Comparison of ENCODE assay signal across 24 cellular contexts in the genomic region with DNA sequence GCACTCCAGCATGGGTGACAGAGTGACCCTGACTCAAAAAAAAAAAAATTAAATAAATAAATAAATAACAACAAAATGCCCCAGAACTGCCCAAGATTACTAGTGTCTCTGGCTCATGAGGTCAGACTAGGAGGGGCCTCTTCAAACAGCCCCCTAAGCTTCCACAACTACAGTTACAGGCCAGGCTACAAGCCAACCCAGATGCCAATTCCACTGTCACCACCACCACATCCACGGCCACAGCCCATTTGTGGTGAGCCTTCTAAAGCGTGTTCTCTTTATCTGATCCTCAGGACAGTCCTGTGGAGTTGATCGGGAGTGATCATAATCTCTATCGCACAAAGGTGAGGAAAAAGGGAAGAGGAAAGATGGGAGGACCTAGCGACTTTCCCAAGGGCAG. TPM values are rescaled to one million over a fixed set of nuclear protein-coding genes. Genes with fewer than 3 reads are reported as not detected.
A peak's percentile ranks its signal among the peaks of the same experiment; 100 is the strongest.
DNase-seq lines count a peak whose midpoint lies in the region; ATAC-seq, FAIRE-seq and TF ChIP-seq lines count a peak whose summit lies in the region.
"Had no signal": no experiment of that assay in that cellular context is flagged by ENCODE, and none has a peak within 500 bp of the region (broad histone marks: within the 10 kb centered on the region; RNA-seq: fewer than 3 reads in every experiment).

No MANE protein-coding gene starts in this region.

- 96% methylated on average over 5 of the region's 5 CpGs for WGBS in A549 (ENCODE audit: missing lambda C conversion rate)

- CTCF ChIA-PET in A549 (lab: Yijun Ruan, JAX): interaction anchor here (0.9 to 2.3 kb wide), 5 partner anchors 8 to 90 kb away, joined by 3 to 7 read pairs (median 3); no protein-coding TSS in a partner anchor

- no peaks in the 10 kb centered on the region for H4K20me1 ChIP-seq in neural progenitor cell (ENCODE audit: low read depth)

- no peak for TF ChIP-seq CTCF in A549 (IDR thresholded peaks at IDR 0.05)
- no peak for TF ChIP-seq CTCF in chondrocyte (IDR thresholded peaks at IDR 0.05)
- no peak for TF ChIP-seq CTCF in neural progenitor cell (IDR thresholded peaks at IDR 0.05)

- DNase-seq in A549 (ENCODE audit: low read depth in 1 of 2, low spot score in 1 of 2) (no peak), MV-4-11 (lab: John Stamatoyannopoulos, UW) (peak; percentile 7), chondrocyte (ENCODE audit: low spot score) (no peak), neural progenitor cell (ENCODE audit: low spot score) (no peak), immature natural killer cell (no peak), ecto neural progenitor cell (ENCODE audit: low spot score) (no peak)
- DNase-seq in activated T-cell treated with anti-CD3 and anti-CD28 coated beads, Interleukin-2, amount 50 U/mL, for 48 hours: no peak
- DNase-seq: AML-193; Calu3; CD4-positive, CD25-positive, alpha-beta regulatory T cell; DMS79 treated with DMSO at 0.1 percent for 48 hours; GDM1; KBM-7; NCI-H1092 treated with DMSO at 0.1 percent for 48 hours; NCI-H1694 treated with DMSO at 0.1 percent for 48 hours; NCI-H2171; NCI-H446 treated with DMSO at 0.1 percent for 48 hours; NCI-H748 treated with DMSO at 0.1 percent for 48 hours; PC-9; SHP77 treated with DMSO at 0.1 percent for 48 hours had no signal

- no peak for TF ChIP-seq EP300 in A549 (IDR thresholded peaks at IDR 0.05)

- H3K36me3 ChIP-seq in neural progenitor cell: no peaks in the 10 kb centered on the region

- no peaks in the 10 kb centered on the region for H3K27me3 ChIP-seq in neural progenitor cell

- no peaks in the 10 kb centered on the region for H3K79me2 ChIP-seq in neural progenitor cell (ENCODE audit: low read depth)

- TF ChIP-seq RAD21 in A549 (conservative IDR thresholded peaks at IDR 0.05 in 1 of 2, IDR thresholded peaks at IDR 0.05 in 1 of 2): no peak

- peaks cover 2% of the 10 kb centered on the region for H3F3A ChIP-seq in neural progenitor cell (ENCODE audit: low read depth)

- FAIRE-seq in A549 (lab: Jason Lieb, UNC): no peak
- FAIRE-seq: A204.1, GM12892 had no signal

- H3K27me3 Mint-ChIP-seq in chondrocyte (ENCODE audit: low read depth) (no peaks in the 10 kb centered on the region), neural progenitor cell (ENCODE audit: insufficient read depth, low read depth) (no peaks in the 10 kb centered on the region), immature natural killer cell (ENCODE audit: low read depth in 3 of 3) (no peaks in the 10 kb centered on the region)

- POLR2A ChIA-PET in A549 (lab: Yijun Ruan, JAX): no interaction called here

- peak overlapping the region; percentile 83 to 92 for H3K27ac ChIP-seq in A549
- no peak overlapping the region for H3K27ac ChIP-seq in neural progenitor cell
- H3K27ac ChIP-seq: PC-9 had no signal

- H3K4me3 ChIP-seq in A549 (no peak overlapping the region), neural progenitor cell (no peak overlapping the region)
- H3K4me3 ChIP-seq: GM23338, PC-9 had no signal

- no peak overlapping the region for H2AFZ ChIP-seq in neural progenitor cell (replicated peaks)
- H2AFZ ChIP-seq: GM23338, PC-9 had no signal

- H3K36me3 Mint-ChIP-seq in chondrocyte (ENCODE audit: low read depth) (peaks cover 56% of the 10 kb centered on the region), neural progenitor cell (no peaks in the 10 kb centered on the region), immature natural killer cell (peaks cover 0 to 8% (median 6%) of the 10 kb centered on the region in 3 donors)
- H3K36me3 Mint-ChIP-seq: CD4-positive, CD25-positive, alpha-beta regulatory T cell had no signal

- no peak for TF ChIP-seq POLR2A in A549 (IDR thresholded peaks at IDR 0.05; ENCODE audit: low read length)

- H3K9me3 ChIP-seq in A549: no peaks in the 10 kb centered on the region
- no peaks in the 10 kb centered on the region for H3K9me3 ChIP-seq in neural progenitor cell (ENCODE audit: low read depth)

- H3K27ac Mint-ChIP-seq in chondrocyte (ENCODE audit: unreplicated experiment) (peak overlapping the region; percentile 94), neural progenitor cell (peak overlapping the region; percentile 78), immature natural killer cell (no peak overlapping the region)
- H3K27ac Mint-ChIP-seq: CD4-positive, CD25-positive, alpha-beta regulatory T cell; GM23338 had no signal

- no peaks in the 10 kb centered on the region for H3K9me3 Mint-ChIP-seq in chondrocyte (ENCODE audit: low read depth)
- H3K9me3 Mint-ChIP-seq in neural progenitor cell: peaks cover 6% of the 10 kb centered on the region
- no peaks in the 10 kb centered on the region for H3K9me3 Mint-ChIP-seq in immature natural killer cell
- H3K9me3 Mint-ChIP-seq: GM23338 had no signal

- H3K4me3 Mint-ChIP-seq in chondrocyte (ENCODE audit: unreplicated experiment): no peak overlapping the region
- H3K4me3 Mint-ChIP-seq in neural progenitor cell: no peak overlapping the region
- H3K4me3 Mint-ChIP-seq in immature natural killer cell: peak overlapping the region in 1 of 5 donors; percentile 5
- H3K4me3 Mint-ChIP-seq: CD4-positive, CD25-positive, alpha-beta regulatory T cell; GM23338 had no signal

- ATAC-seq in A549 (no peak), HG02763 (IDR thresholded peaks at IDR 0.05; ENCODE audit: unreplicated experiment) (no peak)
- ATAC-seq: GM23338 had no signal

- H3K9ac ChIP-seq in neural progenitor cell: no peak overlapping the region

- no peak overlapping the region for H3K4me2 ChIP-seq in A549
- H3K4me2 ChIP-seq in neural progenitor cell: no peak overlapping the region
- H3K4me2 ChIP-seq: GM23338, PC-9 had no signal

- H3K4me1 Mint-ChIP-seq in chondrocyte (ENCODE audit: low read depth): peaks cover 96% of the 10 kb centered on the region
- peaks cover 43% of the 10 kb centered on the region for H3K4me1 Mint-ChIP-seq in neural progenitor cell
- peaks cover 53 to 74% of the 10 kb centered on the region in 2 donors for H3K4me1 Mint-ChIP-seq in immature natural killer cell

- H3K4me1 ChIP-seq in A549: peaks cover 86% of the 10 kb centered on the region
- H3K4me1 ChIP-seq in neural progenitor cell: peaks cover 4% of the 10 kb centered on the region

TF ChIP-seq in A549, 52 proteins besides CTCF, POLR2A, EP300 and RAD21:
- TF ChIP-seq, protein P1, sequence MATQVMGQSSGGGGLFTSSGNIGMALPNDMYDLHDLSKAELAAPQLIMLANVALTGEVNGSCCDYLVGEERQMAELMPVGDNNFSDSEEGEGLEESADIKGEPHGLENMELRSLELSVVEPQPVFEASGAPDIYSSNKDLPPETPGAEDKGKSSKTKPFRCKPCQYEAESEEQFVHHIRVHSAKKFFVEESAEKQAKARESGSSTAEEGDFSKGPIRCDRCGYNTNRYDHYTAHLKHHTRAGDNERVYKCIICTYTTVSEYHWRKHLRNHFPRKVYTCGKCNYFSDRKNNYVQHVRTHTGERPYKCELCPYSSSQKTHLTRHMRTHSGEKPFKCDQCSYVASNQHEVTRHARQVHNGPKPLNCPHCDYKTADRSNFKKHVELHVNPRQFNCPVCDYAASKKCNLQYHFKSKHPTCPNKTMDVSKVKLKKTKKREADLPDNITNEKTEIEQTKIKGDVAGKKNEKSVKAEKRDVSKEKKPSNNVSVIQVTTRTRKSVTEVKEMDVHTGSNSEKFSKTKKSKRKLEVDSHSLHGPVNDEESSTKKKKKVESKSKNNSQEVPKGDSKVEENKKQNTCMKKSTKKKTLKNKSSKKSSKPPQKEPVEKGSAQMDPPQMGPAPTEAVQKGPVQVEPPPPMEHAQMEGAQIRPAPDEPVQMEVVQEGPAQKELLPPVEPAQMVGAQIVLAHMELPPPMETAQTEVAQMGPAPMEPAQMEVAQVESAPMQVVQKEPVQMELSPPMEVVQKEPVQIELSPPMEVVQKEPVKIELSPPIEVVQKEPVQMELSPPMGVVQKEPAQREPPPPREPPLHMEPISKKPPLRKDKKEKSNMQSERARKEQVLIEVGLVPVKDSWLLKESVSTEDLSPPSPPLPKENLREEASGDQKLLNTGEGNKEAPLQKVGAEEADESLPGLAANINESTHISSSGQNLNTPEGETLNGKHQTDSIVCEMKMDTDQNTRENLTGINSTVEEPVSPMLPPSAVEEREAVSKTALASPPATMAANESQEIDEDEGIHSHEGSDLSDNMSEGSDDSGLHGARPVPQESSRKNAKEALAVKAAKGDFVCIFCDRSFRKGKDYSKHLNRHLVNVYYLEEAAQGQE (IDR thresholded peaks at IDR 0.05): no peak
- TF ChIP-seq FOSL2 (IDR thresholded peaks at IDR 0.05) (no peak), FOSL2 (CRISPR knock-in tag; IDR thresholded peaks at IDR 0.05) (no peak), SREBF2 (IDR thresholded peaks at IDR 0.05) (no peak), FOXS1 (CRISPR knock-in tag; IDR thresholded peaks at IDR 0.05) (no peak), SMC3 (IDR thresholded peaks at IDR 0.05) (no peak), NPAS2 (CRISPR knock-in tag; IDR thresholded peaks at IDR 0.05; ENCODE audit: borderline replicate concordance) (no peak), TFCP2L1 (CRISPR knock-in tag; IDR thresholded peaks at IDR 0.05) (no peak), JUN (IDR thresholded peaks at IDR 0.05) (no peak)
- TF ChIP-seq, protein P2, sequence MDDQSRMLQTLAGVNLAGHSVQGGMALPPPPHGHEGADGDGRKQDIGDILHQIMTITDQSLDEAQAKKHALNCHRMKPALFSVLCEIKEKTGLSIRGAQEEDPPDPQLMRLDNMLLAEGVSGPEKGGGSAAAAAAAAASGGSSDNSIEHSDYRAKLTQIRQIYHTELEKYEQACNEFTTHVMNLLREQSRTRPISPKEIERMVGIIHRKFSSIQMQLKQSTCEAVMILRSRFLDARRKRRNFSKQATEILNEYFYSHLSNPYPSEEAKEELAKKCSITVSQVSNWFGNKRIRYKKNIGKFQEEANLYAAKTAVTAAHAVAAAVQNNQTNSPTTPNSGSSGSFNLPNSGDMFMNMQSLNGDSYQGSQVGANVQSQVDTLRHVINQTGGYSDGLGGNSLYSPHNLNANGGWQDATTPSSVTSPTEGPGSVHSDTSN (IDR thresholded peaks at IDR 0.05): no peak
- TF ChIP-seq, protein P3, sequence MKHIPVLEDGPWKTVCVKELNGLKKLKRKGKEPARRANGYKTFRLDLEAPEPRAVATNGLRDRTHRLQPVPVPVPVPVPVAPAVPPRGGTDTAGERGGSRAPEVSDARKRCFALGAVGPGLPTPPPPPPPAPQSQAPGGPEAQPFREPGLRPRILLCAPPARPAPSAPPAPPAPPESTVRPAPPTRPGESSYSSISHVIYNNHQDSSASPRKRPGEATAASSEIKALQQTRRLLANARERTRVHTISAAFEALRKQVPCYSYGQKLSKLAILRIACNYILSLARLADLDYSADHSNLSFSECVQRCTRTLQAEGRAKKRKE (CRISPR knock-in tag; IDR thresholded peaks at IDR 0.05; ENCODE audit: low read depth): no peak
TF ChIP-seq in A549: peak in this region for 0.

RNA-seq across cellular contexts. Expression of a gene that starts 36.6 kb away (rescaled TPM):
- polyA plus RNA-seq in A549 (2011; rRNA removed): 120 and 133 TPM in 2 replicates
- 149 and 189 TPM in 2 replicates for polyA plus RNA-seq in A549 (2012; cell fraction: cytosol; rRNA removed)
- polyA plus RNA-seq in A549 (2012; cell fraction: nucleus; rRNA removed): 215 and 294 TPM in 2 replicates
- polyA plus RNA-seq in A549 (2017; fragmentation: RNase III; extraction: RNeasy Plus Mini Kit Qiagen cat#74134 plus additional on column Dnase treatment): 177 to 255 TPM (median 227 TPM) in 3 replicates
- polyA minus RNA-seq in A549 (2011; rRNA and poly(A)+ RNA removed): 26.4 and 27.2 TPM in 2 replicates
- 3,991 to 5,189 TPM (median 5,125 TPM) in 3 replicates for total RNA-seq in chondrocyte
- 0.86 and 1.5 TPM in 2 replicates for total RNA-seq in neural progenitor cell (ENCODE audit: low replicate concordance)
- polyA plus RNA-seq in immature natural killer cell: 100 to 1,000 TPM; 192 to 270 (median 246) TPM

Comparison
In these comparisons a context has a peak if more than half of its experiments do, and no peak if none do; other contexts are left out.
1. H3K27ac Mint-ChIP-seq: peak in chondrocyte (single experiment) and neural progenitor cell (single experiment); none in immature natural killer cell (0 of 6).
2. RNA of a gene that starts 36.6 kb away (total RNA-seq): 3,991 to 5,189 TPM in chondrocyte; 0.86 to 1.5 TPM in neural progenitor cell; every median in the first group is over 1,000 times any median in the second.